1 cellular context compared by ENCODE assay signal in the genomic region with DNA sequence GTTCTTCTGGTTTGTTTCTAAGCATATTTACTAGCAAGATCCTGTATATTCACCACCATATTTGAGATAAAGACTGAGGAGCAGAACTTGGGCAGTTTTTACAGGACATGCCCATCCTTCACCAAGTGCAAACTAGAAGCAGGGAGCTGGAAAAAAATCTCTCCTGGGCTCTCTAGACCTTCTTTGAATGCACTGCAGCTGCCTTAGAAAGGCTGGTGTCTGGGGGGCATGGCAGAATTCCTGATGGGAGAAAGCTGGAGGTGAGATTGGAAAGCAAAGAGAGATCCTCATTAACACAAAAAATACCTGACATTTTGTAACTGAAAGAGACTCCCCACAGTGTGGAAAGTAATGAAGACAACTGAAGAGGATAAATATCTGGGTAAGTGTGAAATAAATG.
TF ChIP-seq lines count a peak whose summit lies in the region.

No MANE protein-coding gene starts in this region.

TF ChIP-seq in GM23338, 12 proteins besides CTCF, POLR2A, EP300 and RAD21 (continued from another document):
- TF ChIP-seq, protein P1, sequence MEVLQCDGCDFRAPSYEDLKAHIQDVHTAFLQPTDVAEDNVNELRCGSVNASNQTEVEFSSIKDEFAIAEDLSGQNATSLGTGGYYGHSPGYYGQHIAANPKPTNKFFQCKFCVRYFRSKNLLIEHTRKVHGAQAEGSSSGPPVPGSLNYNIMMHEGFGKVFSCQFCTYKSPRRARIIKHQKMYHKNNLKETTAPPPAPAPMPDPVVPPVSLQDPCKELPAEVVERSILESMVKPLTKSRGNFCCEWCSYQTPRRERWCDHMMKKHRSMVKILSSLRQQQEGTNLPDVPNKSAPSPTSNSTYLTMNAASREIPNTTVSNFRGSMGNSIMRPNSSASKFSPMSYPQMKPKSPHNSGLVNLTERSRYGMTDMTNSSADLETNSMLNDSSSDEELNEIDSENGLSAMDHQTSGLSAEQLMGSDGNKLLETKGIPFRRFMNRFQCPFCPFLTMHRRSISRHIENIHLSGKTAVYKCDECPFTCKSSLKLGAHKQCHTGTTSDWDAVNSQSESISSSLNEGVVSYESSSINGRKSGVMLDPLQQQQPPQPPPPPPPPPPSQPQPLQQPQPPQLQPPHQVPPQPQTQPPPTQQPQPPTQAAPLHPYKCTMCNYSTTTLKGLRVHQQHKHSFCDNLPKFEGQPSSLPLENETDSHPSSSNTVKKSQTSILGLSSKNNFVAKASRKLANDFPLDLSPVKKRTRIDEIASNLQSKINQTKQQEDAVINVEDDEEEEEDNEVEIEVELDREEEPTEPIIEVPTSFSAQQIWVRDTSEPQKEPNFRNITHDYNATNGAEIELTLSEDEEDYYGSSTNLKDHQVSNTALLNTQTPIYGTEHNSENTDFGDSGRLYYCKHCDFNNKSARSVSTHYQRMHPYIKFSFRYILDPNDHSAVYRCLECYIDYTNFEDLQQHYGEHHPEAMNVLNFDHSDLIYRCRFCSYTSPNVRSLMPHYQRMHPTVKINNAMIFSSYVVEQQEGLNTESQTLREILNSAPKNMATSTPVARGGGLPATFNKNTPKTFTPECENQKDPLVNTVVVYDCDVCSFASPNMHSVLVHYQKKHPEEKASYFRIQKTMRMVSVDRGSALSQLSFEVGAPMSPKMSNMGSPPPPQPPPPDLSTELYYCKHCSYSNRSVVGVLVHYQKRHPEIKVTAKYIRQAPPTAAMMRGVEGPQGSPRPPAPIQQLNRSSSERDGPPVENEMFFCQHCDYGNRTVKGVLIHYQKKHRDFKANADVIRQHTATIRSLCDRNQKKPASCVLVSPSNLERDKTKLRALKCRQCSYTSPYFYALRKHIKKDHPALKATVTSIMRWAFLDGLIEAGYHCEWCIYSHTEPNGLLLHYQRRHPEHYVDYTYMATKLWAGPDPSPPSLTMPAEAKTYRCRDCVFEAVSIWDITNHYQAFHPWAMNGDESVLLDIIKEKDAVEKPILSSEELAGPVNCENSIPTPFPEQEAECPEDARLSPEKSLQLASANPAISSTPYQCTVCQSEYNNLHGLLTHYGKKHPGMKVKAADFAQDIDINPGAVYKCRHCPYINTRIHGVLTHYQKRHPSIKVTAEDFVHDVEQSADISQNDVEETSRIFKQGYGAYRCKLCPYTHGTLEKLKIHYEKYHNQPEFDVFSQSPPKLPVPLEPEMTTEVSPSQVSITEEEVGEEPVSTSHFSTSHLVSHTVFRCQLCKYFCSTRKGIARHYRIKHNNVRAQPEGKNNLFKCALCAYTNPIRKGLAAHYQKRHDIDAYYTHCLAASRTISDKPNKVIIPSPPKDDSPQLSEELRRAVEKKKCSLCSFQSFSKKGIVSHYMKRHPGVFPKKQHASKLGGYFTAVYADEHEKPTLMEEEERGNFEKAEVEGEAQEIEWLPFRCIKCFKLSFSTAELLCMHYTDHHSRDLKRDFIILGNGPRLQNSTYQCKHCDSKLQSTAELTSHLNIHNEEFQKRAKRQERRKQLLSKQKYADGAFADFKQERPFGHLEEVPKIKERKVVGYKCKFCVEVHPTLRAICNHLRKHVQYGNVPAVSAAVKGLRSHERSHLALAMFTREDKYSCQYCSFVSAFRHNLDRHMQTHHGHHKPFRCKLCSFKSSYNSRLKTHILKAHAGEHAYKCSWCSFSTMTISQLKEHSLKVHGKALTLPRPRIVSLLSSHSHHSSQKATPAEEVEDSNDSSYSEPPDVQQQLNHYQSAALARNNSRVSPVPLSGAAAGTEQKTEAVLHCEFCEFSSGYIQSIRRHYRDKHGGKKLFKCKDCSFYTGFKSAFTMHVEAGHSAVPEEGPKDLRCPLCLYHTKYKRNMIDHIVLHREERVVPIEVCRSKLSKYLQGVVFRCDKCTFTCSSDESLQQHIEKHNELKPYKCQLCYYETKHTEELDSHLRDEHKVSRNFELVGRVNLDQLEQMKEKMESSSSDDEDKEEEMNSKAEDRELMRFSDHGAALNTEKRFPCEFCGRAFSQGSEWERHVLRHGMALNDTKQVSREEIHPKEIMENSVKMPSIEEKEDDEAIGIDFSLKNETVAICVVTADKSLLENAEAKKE (CRISPR knock-in tag; IDR thresholded peaks at IDR 0.05): peak; percentile 33; the same call in 1 of the 2 replicates
TF ChIP-seq in GM23338: peak in this region for 1.
